ENCODE assay signal across 38 cellular contexts in the genomic region with DNA sequence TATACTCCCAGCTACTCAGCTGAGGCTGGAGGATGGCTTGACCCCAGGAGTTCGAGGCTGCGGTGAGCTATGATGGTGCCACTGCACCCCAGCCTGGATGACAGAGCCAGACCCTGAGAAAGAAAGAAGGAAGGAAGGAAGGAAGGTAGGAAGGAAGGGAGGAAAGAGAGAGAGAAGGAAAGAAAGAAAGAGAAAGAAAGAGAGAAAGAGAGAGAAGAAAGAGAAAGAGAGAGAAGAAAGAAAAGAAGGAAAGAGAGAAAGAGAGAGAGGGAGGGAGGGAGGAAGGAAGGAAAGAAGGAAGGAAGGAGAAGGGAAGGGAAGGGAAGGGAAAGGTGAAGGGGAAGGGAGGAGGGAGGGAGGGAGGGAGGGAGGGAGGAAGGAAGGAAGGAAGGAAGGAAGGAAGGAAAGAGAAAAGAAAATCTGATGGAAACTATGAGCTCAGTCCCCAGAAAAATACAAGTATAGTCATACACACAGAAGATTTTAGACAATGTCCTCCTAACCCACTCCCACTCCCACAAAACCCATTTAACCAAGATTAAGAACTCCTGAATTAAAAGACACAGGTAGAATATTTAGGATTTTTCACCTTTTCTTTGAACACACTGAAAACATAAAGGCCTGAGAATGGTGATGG. TPM values are rescaled to one million over a fixed set of nuclear protein-coding genes. Genes with fewer than 3 reads are reported as not detected.
"Had no signal": no experiment of that assay in that cellular context is flagged by ENCODE, and none has a peak within 500 bp of the region (broad histone marks: within the 10 kb centered on the region; RNA-seq: fewer than 3 reads in every experiment).

No MANE protein-coding gene starts in this region.

- DNase-seq: activated B cell treated with CpG ODN at 0.5 μM for 24 hours; activated CD4-positive, alpha-beta memory T cell treated with anti-CD3 and anti-CD28 coated beads for 36 hours; activated CD4-positive, alpha-beta T cell treated with anti-CD3 and anti-CD28 coated beads for 4 hours; activated CD4-positive, alpha-beta T cell treated with anti-CD3 and anti-CD28 coated beads, Interleukin-2, amount 10 ng/mL, durations not matched to agents 24 days and 14 days; activated CD4-positive, alpha-beta T cell treated with anti-CD3 and anti-CD28 coated beads, Interleukin-2, amount 50 U/mL, for 1 hour; activated CD4-positive, alpha-beta T cell treated with anti-CD3 and anti-CD28 coated beads, Interleukin-2, amount 50 U/mL, for 4 hours; activated CD4-positive, CD25-positive, alpha-beta regulatory T cell treated with anti-CD3 and anti-CD28 coated beads, Interleukin-2, amount 50 U/mL, for 72 hours; activated CD8-positive, alpha-beta memory T cell treated with anti-CD3 and anti-CD28 coated beads, Interleukin-2, amount 50 U/mL, for 4 hours; activated CD8-positive, alpha-beta T cell treated with anti-CD3 and anti-CD28 coated beads for 36 hours; activated effector memory CD4-positive, alpha-beta T cell treated with anti-CD3 and anti-CD28 coated beads, Interleukin-2, amount 50 U/mL, for 16 hours; activated gamma-delta T cell treated with Interleukin-2 at 50 U/mL for 16 hours; activated naive CD4-positive, alpha-beta T cell; activated naive CD4-positive, alpha-beta T cell treated with anti-CD3 and anti-CD28 coated beads, Interleukin-2, amount 50 U/mL, for 16 hours; activated naive CD8-positive, alpha-beta T cell treated with anti-CD3 and anti-CD28 coated beads for 36 hours; activated T-cell treated with anti-CD3 and anti-CD28 coated beads for 4 hours; activated T-cell treated with anti-CD3 and anti-CD28 coated beads, Interleukin-2, amount 50 U/mL, for 1 hour; activated T-cell treated with anti-CD3 and anti-CD28 coated beads, Interleukin-2, amount 50 U/mL, for 4 hours; activated T-cell treated with anti-CD3 and anti-CD28 coated beads, Interleukin-2, amount 50 U/mL, for 72 hours; adrenal gland; amniotic stem cell; aorta; body of pancreas; brain microvascular endothelial cell; central memory CD4-positive, alpha-beta T cell; T-helper 1 cell; T-helper 2 cell; T-helper 9 cell had no signal

- H3K36me3 Mint-ChIP-seq: activated CD4-positive, alpha-beta memory T cell treated with anti-CD3 and anti-CD28 coated beads for 36 hours; activated naive CD4-positive, alpha-beta T cell treated with anti-CD3 and anti-CD28 coated beads, Interleukin-2, amount 50 U/mL, for 72 hours; activated naive CD8-positive, alpha-beta T cell treated with anti-CD3 and anti-CD28 coated beads for 36 hours had no signal

- H3K27me3 ChIP-seq: adrenal gland, body of pancreas, brain microvascular endothelial cell, breast epithelium had no signal

- H3K9me3 ChIP-seq: adrenal gland, body of pancreas, breast epithelium had no signal

- FAIRE-seq: astrocyte, TTC549 had no signal

- H3K4me3 Mint-ChIP-seq: activated B cell treated with CpG ODN at 0.5 μM for 24 hours; activated CD4-positive, alpha-beta memory T cell treated with anti-CD3 and anti-CD28 coated beads for 36 hours; activated CD4-positive, alpha-beta T cell treated with anti-CD3 and anti-CD28 coated beads, Interleukin-2, amount 10 ng/mL, durations not matched to agents 24 days and 14 days; activated CD8-positive, alpha-beta T cell treated with anti-CD3 and anti-CD28 coated beads for 36 hours; activated naive CD8-positive, alpha-beta T cell treated with anti-CD3 and anti-CD28 coated beads for 36 hours; activated T-cell treated with anti-CD3 and anti-CD28 coated beads, Interleukin-2, amount 50 U/mL, for 4 hours; activated T-cell treated with anti-CD3 and anti-CD28 coated beads, Interleukin-2, amount 50 U/mL, for 72 hours; activated T-helper 1 cell treated with anti-CD3 and anti-CD28 coated beads, Interleukin-12 subunit alpha, Interleukin-12 subunit beta, Interleukin-2, Interleukin-4 antibody, amounts not matched to agents 30 ng/mL and 10 ng/mL and 1 ng/mL, durations not matched to agents 14 hours and 24 hours and 36 hours; activated T-helper 17 cell treated with anti-CD3 and anti-CD28 coated beads, Interleukin-2, amount 50 U/mL, for 72 hours; T-helper 1 cell treated with Interleukin-12 subunit alpha and Interleukin-12 subunit beta and Interleukin-4 antibody, amounts not matched to agents 30 μg/mL and 1 μg/mL, for 36 hours; T-helper 2 cell treated with Interferon-gamma antibody and Interleukin-4, amounts not matched to agents 5 μg/mL and 100 μg/mL, for 36 hours had no signal

- ATAC-seq: activated CD8-positive, alpha-beta T cell treated with anti-CD3 and anti-CD28 coated beads for 36 hours; activated naive CD4-positive, alpha-beta T cell treated with anti-CD3 and anti-CD28 coated beads, Interleukin-2, amount 50 U/mL, for 72 hours; activated T-cell treated with anti-CD3 and anti-CD28 coated beads, Interleukin-2, amount 50 U/mL, for 4 hours; activated T-cell treated with anti-CD3 and anti-CD28 coated beads, Interleukin-2, amount 50 U/mL, for 72 hours; activated T-helper 17 cell treated with anti-CD3 and anti-CD28 coated beads, Interleukin-2, amount 50 U/mL, for 72 hours; body of pancreas had no signal

- H3K4me1 ChIP-seq: adrenal gland, body of pancreas, breast epithelium had no signal

- H3K36me3 ChIP-seq: adrenal gland, brain microvascular endothelial cell, breast epithelium had no signal

- H3K27ac Mint-ChIP-seq: activated B cell treated with CpG ODN at 0.5 μM for 24 hours; activated CD4-positive, alpha-beta memory T cell treated with anti-CD3 and anti-CD28 coated beads for 36 hours; activated CD4-positive, alpha-beta T cell treated with anti-CD3 and anti-CD28 coated beads, Interleukin-2, amount 10 ng/mL, durations not matched to agents 24 days and 14 days; activated CD8-positive, alpha-beta T cell treated with anti-CD3 and anti-CD28 coated beads for 36 hours; activated naive CD4-positive, alpha-beta T cell treated with anti-CD3 and anti-CD28 coated beads, Interleukin-2, amount 50 U/mL, for 72 hours; activated naive CD8-positive, alpha-beta T cell treated with anti-CD3 and anti-CD28 coated beads for 36 hours; activated T-cell treated with anti-CD3 and anti-CD28 coated beads, Interleukin-2, amount 50 U/mL, for 72 hours; activated T-helper 1 cell treated with anti-CD3 and anti-CD28 coated beads, Interleukin-12 subunit alpha, Interleukin-12 subunit beta, Interleukin-2, Interleukin-4 antibody, amounts not matched to agents 30 ng/mL and 10 ng/mL and 1 ng/mL, durations not matched to agents 14 hours and 24 hours and 36 hours; activated T-helper 17 cell treated with anti-CD3 and anti-CD28 coated beads, Interleukin-2, amount 50 U/mL, for 72 hours; T-helper 1 cell treated with Interleukin-12 subunit alpha and Interleukin-12 subunit beta and Interleukin-4 antibody, amounts not matched to agents 30 μg/mL and 1 μg/mL, for 36 hours; T-helper 2 cell treated with Interferon-gamma antibody and Interleukin-4, amounts not matched to agents 5 μg/mL and 100 μg/mL, for 36 hours had no signal

- H3K27ac ChIP-seq: adrenal gland, body of pancreas, brain microvascular endothelial cell, breast epithelium, VCaP had no signal

- H3K4me1 Mint-ChIP-seq: activated B cell treated with CpG ODN at 0.5 μM for 24 hours; activated CD4-positive, alpha-beta T cell treated with anti-CD3 and anti-CD28 coated beads, Interleukin-2, amount 10 ng/mL, durations not matched to agents 24 days and 14 days; activated naive CD8-positive, alpha-beta T cell treated with anti-CD3 and anti-CD28 coated beads for 36 hours; activated T-helper 17 cell treated with anti-CD3 and anti-CD28 coated beads, Interleukin-2, amount 50 U/mL, for 72 hours had no signal

- H3K9me3 Mint-ChIP-seq: activated B cell treated with CpG ODN at 0.5 μM for 24 hours; activated CD4-positive, alpha-beta memory T cell treated with anti-CD3 and anti-CD28 coated beads for 36 hours; activated CD4-positive, alpha-beta T cell treated with anti-CD3 and anti-CD28 coated beads, Interleukin-2, amount 10 ng/mL, durations not matched to agents 24 days and 14 days; activated CD8-positive, alpha-beta T cell treated with anti-CD3 and anti-CD28 coated beads for 36 hours; activated naive CD4-positive, alpha-beta T cell treated with anti-CD3 and anti-CD28 coated beads, Interleukin-2, amount 50 U/mL, for 72 hours; activated naive CD8-positive, alpha-beta T cell treated with anti-CD3 and anti-CD28 coated beads for 36 hours; activated T-cell treated with anti-CD3 and anti-CD28 coated beads, Interleukin-2, amount 50 U/mL, for 4 hours; activated T-cell treated with anti-CD3 and anti-CD28 coated beads, Interleukin-2, amount 50 U/mL, for 72 hours; activated T-helper 1 cell treated with anti-CD3 and anti-CD28 coated beads, Interleukin-12 subunit alpha, Interleukin-12 subunit beta, Interleukin-2, Interleukin-4 antibody, amounts not matched to agents 30 ng/mL and 10 ng/mL and 1 ng/mL, durations not matched to agents 14 hours and 24 hours and 36 hours; activated T-helper 17 cell treated with anti-CD3 and anti-CD28 coated beads, Interleukin-2, amount 50 U/mL, for 72 hours; T-helper 1 cell treated with Interleukin-12 subunit alpha and Interleukin-12 subunit beta and Interleukin-4 antibody, amounts not matched to agents 30 μg/mL and 1 μg/mL, for 36 hours; T-helper 2 cell treated with Interferon-gamma antibody and Interleukin-4, amounts not matched to agents 5 μg/mL and 100 μg/mL, for 36 hours had no signal

- H3K4me3 ChIP-seq: adrenal gland, body of pancreas, breast epithelium had no signal

RNA-seq across cellular contexts. Expression of a gene that starts 23.8 kb away (rescaled TPM):
- total RNA-seq: activated B cell treated with CpG ODN at 0.5 μM for 24 hours; activated CD4-positive, alpha-beta memory T cell treated with anti-CD3 and anti-CD28 coated beads for 36 hours; activated CD4-positive, alpha-beta T cell treated with anti-CD3 and anti-CD28 coated beads, Interleukin-2, amount 10 ng/mL, durations not matched to agents 24 days and 14 days; activated CD8-positive, alpha-beta memory T cell treated with anti-CD3 and anti-CD28 coated beads for 36 hours; activated CD8-positive, alpha-beta T cell treated with anti-CD3 and anti-CD28 coated beads for 36 hours; activated naive CD4-positive, alpha-beta T cell treated with anti-CD3 and anti-CD28 coated beads, Interleukin-2, amount 50 U/mL, for 72 hours; activated naive CD8-positive, alpha-beta T cell treated with anti-CD3 and anti-CD28 coated beads for 36 hours; activated T-cell treated with anti-CD3 and anti-CD28 coated beads, Interleukin-2, amount 50 U/mL, for 4 hours; activated T-cell treated with anti-CD3 and anti-CD28 coated beads, Interleukin-2, amount 50 U/mL, for 72 hours; activated T-helper 1 cell treated with anti-CD3 and anti-CD28 coated beads, Interleukin-12 subunit alpha, Interleukin-12 subunit beta, Interleukin-2, Interleukin-4 antibody, amounts not matched to agents 30 ng/mL and 10 ng/mL and 1 ng/mL, durations not matched to agents 14 hours and 24 hours and 36 hours; activated T-helper 17 cell treated with anti-CD3 and anti-CD28 coated beads, Interleukin-2, amount 50 U/mL, for 72 hours; adrenal gland; aorta; astrocyte; body of pancreas; breast epithelium; cardiac septum had no signal
- polyA plus RNA-seq: aorta had no signal
